ENCODE assay signal across 1 cellular context in genomic region chr5:124566875-124567450, GRCh38.
TF ChIP-seq lines count a peak whose summit lies in the region.

No MANE protein-coding gene starts in this region.

TF ChIP-seq in HEK293, 187 proteins besides CTCF, POLR2A, EP300 and RAD21 (continued from another document):
- TF ChIP-seq ZSCAN16 (tag by site-specific recombination; IDR thresholded peaks at IDR 0.05) (no peak), ZNF146 (tag by site-specific recombination; IDR thresholded peaks at IDR 0.05) (no peak), ZNF449 (tag by site-specific recombination; IDR thresholded peaks at IDR 0.05) (no peak), ZNF155 (tag by site-specific recombination; IDR thresholded peaks at IDR 0.05) (no peak), ZFHX2 (tag by site-specific recombination; conservative IDR thresholded peaks at IDR 0.05) (no peak), ZNF214 (tag by site-specific recombination; IDR thresholded peaks at IDR 0.05; ENCODE audit: borderline replicate concordance) (no peak), GLIS1 (tag by site-specific recombination; IDR thresholded peaks at IDR 0.05) (peak; percentile 53), ZFP69B (tag by site-specific recombination; IDR thresholded peaks at IDR 0.05) (no peak)
- TF ChIP-seq, protein P1, sequence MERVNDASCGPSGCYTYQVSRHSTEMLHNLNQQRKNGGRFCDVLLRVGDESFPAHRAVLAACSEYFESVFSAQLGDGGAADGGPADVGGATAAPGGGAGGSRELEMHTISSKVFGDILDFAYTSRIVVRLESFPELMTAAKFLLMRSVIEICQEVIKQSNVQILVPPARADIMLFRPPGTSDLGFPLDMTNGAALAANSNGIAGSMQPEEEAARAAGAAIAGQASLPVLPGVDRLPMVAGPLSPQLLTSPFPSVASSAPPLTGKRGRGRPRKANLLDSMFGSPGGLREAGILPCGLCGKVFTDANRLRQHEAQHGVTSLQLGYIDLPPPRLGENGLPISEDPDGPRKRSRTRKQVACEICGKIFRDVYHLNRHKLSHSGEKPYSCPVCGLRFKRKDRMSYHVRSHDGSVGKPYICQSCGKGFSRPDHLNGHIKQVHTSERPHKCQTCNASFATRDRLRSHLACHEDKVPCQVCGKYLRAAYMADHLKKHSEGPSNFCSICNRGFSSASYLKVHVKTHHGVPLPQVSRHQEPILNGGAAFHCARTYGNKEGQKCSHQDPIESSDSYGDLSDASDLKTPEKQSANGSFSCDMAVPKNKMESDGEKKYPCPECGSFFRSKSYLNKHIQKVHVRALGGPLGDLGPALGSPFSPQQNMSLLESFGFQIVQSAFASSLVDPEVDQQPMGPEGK (tag by site-specific recombination; IDR thresholded peaks at IDR 0.05): no peak
- TF ChIP-seq, protein P2, sequence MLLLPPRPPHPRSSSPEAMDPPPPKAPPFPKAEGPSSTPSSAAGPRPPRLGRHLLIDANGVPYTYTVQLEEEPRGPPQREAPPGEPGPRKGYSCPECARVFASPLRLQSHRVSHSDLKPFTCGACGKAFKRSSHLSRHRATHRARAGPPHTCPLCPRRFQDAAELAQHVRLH (tag by site-specific recombination; IDR thresholded peaks at IDR 0.05): peak; percentile 48; the same call in 1 of the 2 replicates
